Comparison of ENCODE assay signal across 9 cellular contexts in the genomic region with DNA sequence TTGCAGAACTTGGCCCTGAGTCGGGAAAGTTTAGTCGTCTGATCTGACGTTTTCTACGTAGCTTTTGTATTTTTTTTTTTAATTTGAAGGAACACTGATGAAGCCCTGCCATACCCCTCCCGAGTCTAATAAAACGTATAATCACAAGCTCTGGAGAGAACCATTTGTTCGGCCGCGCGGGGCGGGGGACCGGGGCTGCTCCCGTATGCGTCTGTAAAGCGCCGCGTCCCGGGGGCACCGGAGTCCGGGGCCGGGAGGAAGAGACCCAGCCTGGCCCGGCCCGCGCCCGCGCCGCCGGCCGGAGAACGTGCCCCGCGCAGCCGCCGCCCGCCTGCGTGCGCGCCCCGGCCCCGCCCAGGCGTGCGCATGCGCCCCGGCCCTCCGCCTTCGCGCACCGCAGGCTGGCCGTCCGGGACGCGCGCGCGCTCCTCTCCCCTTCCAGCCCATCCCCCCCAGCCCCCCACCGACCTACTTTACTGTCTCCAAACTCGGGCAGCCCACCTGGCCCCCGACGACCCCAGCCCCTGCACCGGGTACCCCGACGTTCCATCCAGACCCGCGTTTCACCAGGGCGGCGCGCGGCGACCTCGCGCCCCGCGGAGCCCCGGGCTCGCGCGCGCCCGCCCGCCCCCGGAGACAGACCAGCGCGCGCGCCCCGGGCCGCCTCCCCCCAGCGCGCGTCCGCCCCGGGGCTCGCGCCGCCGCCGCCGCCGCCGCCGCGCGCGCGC. TPM values are rescaled to one million over a fixed set of nuclear protein-coding genes. Genes with fewer than 3 reads are reported as not detected.
A peak's percentile ranks its signal among the peaks of the same experiment; 100 is the strongest.
DNase-seq lines count a peak whose midpoint lies in the region; ATAC-seq and TF ChIP-seq lines count a peak whose summit lies in the region.
"Had no signal": no experiment of that assay in that cellular context is flagged by ENCODE, and none has a peak within 500 bp of the region (broad histone marks: within the 10 kb centered on the region; RNA-seq: fewer than 3 reads in every experiment).

No MANE protein-coding gene starts in this region.

- H3K27me3 ChIP-seq in CD4-positive, alpha-beta T cell (ENCODE audit: control insufficient read depth, insufficient read depth, low read length): no peaks in the 10 kb centered on the region
- H3K27me3 ChIP-seq in HUES64 (ENCODE audit: insufficient read depth, low read length) (no peaks in the 10 kb centered on the region), RWPE2 (ENCODE audit: insufficient read depth, poor library complexity, severe bottlenecking) (no peaks in the 10 kb centered on the region), neural progenitor cell (no peaks in the 10 kb centered on the region), suprapubic skin (no peaks in the 10 kb centered on the region)

- TF ChIP-seq CTCF in CD4-positive, alpha-beta T cell (IDR thresholded peaks at IDR 0.05): no peak
- TF ChIP-seq CTCF in RWPE2 (IDR thresholded peaks at IDR 0.05; ENCODE audit: poor library complexity, severe bottlenecking) (no peak), foreskin fibroblast (IDR thresholded peaks at IDR 0.05; ENCODE audit: low read depth, low read length) (no peak), neural progenitor cell (IDR thresholded peaks at IDR 0.05) (no peak), suprapubic skin (IDR thresholded peaks at IDR 0.05) (no peak)

- no peaks in the 10 kb centered on the region for H3K27me3 Mint-ChIP-seq in CD4-positive, alpha-beta T cell
- H3K27me3 Mint-ChIP-seq in neural progenitor cell (ENCODE audit: insufficient read depth, low read depth): peaks cover 2% of the 10 kb centered on the region

- peaks cover 65% of the 10 kb centered on the region for H3K36me3 ChIP-seq in HUES64 (ENCODE audit: insufficient read depth, low read length)
- H3K36me3 ChIP-seq in RWPE2 (ENCODE audit: low read depth): peaks cover 35% of the 10 kb centered on the region
- H3K36me3 ChIP-seq in neural progenitor cell: peaks cover 5% of the 10 kb centered on the region
- H3K36me3 ChIP-seq in suprapubic skin: peaks cover 28% of the 10 kb centered on the region

- CTCF ChIA-PET in CD4-positive, alpha-beta T cell (lab: Charles Lee): interaction anchor here (1.2 kb wide), 1 partner anchor 114 kb away, joined by 3 read pairs; no protein-coding TSS in a partner anchor

- H3K9ac ChIP-seq in HUES64 (ENCODE audit: low read depth, low read length) (peak overlapping the region; percentile 94), neural progenitor cell (no peak overlapping the region)

- TF ChIP-seq POLR2A in suprapubic skin (IDR thresholded peaks at IDR 0.05): peak in 1 of 2 donors; percentile 75

- H3K4me3 ChIP-seq in HUES64 (ENCODE audit: low read length) (peak overlapping the region; percentile 81), RWPE2 (ENCODE audit: severe bottlenecking) (peak overlapping the region; percentile 98), foreskin fibroblast (ENCODE audit: low read depth in 1 of 2, low read length in 2 of 2) (peak overlapping the region; percentile 78 to 96), neural progenitor cell (peak overlapping the region; percentile 70), suprapubic skin (peak overlapping the region; percentile 74)

- H4K20me1 ChIP-seq in neural progenitor cell (ENCODE audit: low read depth): peaks cover 28% of the 10 kb centered on the region

- no peaks in the 10 kb centered on the region for H3K9me3 ChIP-seq in CD4-positive, alpha-beta T cell (ENCODE audit: control insufficient read depth, low read length)
- H3K9me3 ChIP-seq in HUES64 (ENCODE audit: insufficient read depth, low read depth, low read length) (no peaks in the 10 kb centered on the region), RWPE2 (ENCODE audit: severe bottlenecking) (no peaks in the 10 kb centered on the region), neural progenitor cell (ENCODE audit: low read depth) (no peaks in the 10 kb centered on the region), suprapubic skin (no peaks in the 10 kb centered on the region)

- intact Hi-C loops in CD4-positive, alpha-beta T cell (cut with DNase I, micrococcal nuclease): loop anchor here (2.0 to 10.0 kb wide), 6 partner anchors 17 to 447 kb away; a partner anchor contains a TSS

- WGBS in HUES64: under 1% methylated on average over 101 of the region's 105 CpGs
- 3% methylated on average over 29 of the region's 105 CpGs for WGBS in suprapubic skin

- ATAC-seq in CD4-positive, alpha-beta T cell (ENCODE audit: poor library complexity): peak; percentile 55
- ATAC-seq in GM19455 (IDR thresholded peaks at IDR 0.05; ENCODE audit: unreplicated experiment) (peak; percentile 39), RWPE2 (ENCODE audit: low read depth) (no peak; the same call in 1 of the 3 replicates)

- H3K27ac ChIP-seq in CD4-positive, alpha-beta T cell (ENCODE audit: low read depth, low read length): peak overlapping the region; percentile 79
- peak overlapping the region; percentile 88 for H3K27ac ChIP-seq in HUES64 (ENCODE audit: low read depth, low read length)
- peak overlapping the region; percentile 90 for H3K27ac ChIP-seq in RWPE2 (ENCODE audit: poor library complexity, severe bottlenecking)
- H3K27ac ChIP-seq in neural progenitor cell: no peak overlapping the region
- peak overlapping the region; percentile 95 for H3K27ac ChIP-seq in suprapubic skin

- H3K4me1 ChIP-seq in HUES64 (ENCODE audit: insufficient read depth, low read length): 0 out of 2 replicates have a peak, but pooled peaks cover 3% of the 10 kb centered on the region
- no peaks in the 10 kb centered on the region for H3K4me1 ChIP-seq in RWPE2 (ENCODE audit: insufficient read depth, poor library complexity, severe bottlenecking)
- no peaks in the 10 kb centered on the region for H3K4me1 ChIP-seq in neural progenitor cell
- peaks cover 47% of the 10 kb centered on the region for H3K4me1 ChIP-seq in suprapubic skin

- H3K9me3 Mint-ChIP-seq in CD4-positive, alpha-beta T cell: no peaks in the 10 kb centered on the region
- H3K9me3 Mint-ChIP-seq in neural progenitor cell: no peaks in the 10 kb centered on the region

- peaks cover 29% of the 10 kb centered on the region for H3K79me2 ChIP-seq in neural progenitor cell (ENCODE audit: low read depth)

- H2AFZ ChIP-seq in neural progenitor cell (replicated peaks): no peak overlapping the region

- peak overlapping the region; percentile 92 for H3K27ac Mint-ChIP-seq in CD4-positive, alpha-beta T cell
- H3K27ac Mint-ChIP-seq in neural progenitor cell: peak overlapping the region; percentile 83

- H3K36me3 Mint-ChIP-seq in CD4-positive, alpha-beta T cell (ENCODE audit: low read depth): peaks cover 57% of the 10 kb centered on the region
- H3K36me3 Mint-ChIP-seq in neural progenitor cell: peaks cover 17% of the 10 kb centered on the region

- no peak for TF ChIP-seq EP300 in suprapubic skin (IDR thresholded peaks at IDR 0.05)

- POLR2A ChIA-PET in CD4-positive, alpha-beta T cell (lab: Charles Lee): interaction anchor here (0.7 to 4.1 kb wide), 14 partner anchors 11 to 195 kb away, joined by 3 to 27 read pairs (median 6); a partner anchor contains a TSS

- peak overlapping the region; percentile 90 for H3K4me2 ChIP-seq in neural progenitor cell

- DNase-seq in CD4-positive, alpha-beta T cell: peak; percentile 55 to 81 (median 70)
- DNase-seq in RWPE2 (ENCODE audit: low spot score): peak; percentile 61
- DNase-seq in activated gamma-delta T cell treated with anti-CD3 and anti-CD28 coated beads, Interleukin-2, amount 50 U/mL, for 16 hours (ENCODE audit: low read depth): peak; percentile 60
- DNase-seq in foreskin fibroblast: peak; percentile 71 to 91
- DNase-seq in neural progenitor cell (ENCODE audit: low spot score): peak; percentile 89
- DNase-seq in suprapubic skin (ENCODE audit: low spot score in 2 of 2): no peak

- peak overlapping the region; percentile 95 for H3K4me3 Mint-ChIP-seq in CD4-positive, alpha-beta T cell
- H3K4me3 Mint-ChIP-seq in neural progenitor cell: peak overlapping the region; percentile 94

- peaks cover 34% of the 10 kb centered on the region for H3K4me1 Mint-ChIP-seq in CD4-positive, alpha-beta T cell (ENCODE audit: low read depth)
- H3K4me1 Mint-ChIP-seq in neural progenitor cell: peaks cover 13% of the 10 kb centered on the region

- H3F3A ChIP-seq in neural progenitor cell (ENCODE audit: low read depth): peaks cover 41% of the 10 kb centered on the region

RNA-seq across cellular contexts. Expression of a gene that starts 0.8 kb away (rescaled TPM):
- 100 to 1,000 TPM; 335 to 344 TPM for total RNA-seq in CD4-positive, alpha-beta T cell
- 85.8 TPM for polyA plus RNA-seq in HUES64 (2013, experiment 1 of 2)
- polyA plus RNA-seq in HUES64 (2013, experiment 2 of 2): 83.5 TPM
- total RNA-seq in neural progenitor cell (ENCODE audit: low replicate concordance) (46.8 and 88.7 TPM in 2 replicates), suprapubic skin (100 to 1,000 TPM; 111 to 178 (median 122) TPM)

RNA-seq across cellular contexts. Expression of a gene that starts 14.3 kb away (rescaled TPM):
- 1 to 10 TPM; 1.5 to 1.6 TPM for total RNA-seq in CD4-positive, alpha-beta T cell
- polyA plus RNA-seq in HUES64 (2013, experiment 1 of 2): not detected
- polyA plus RNA-seq in HUES64 (2013, experiment 2 of 2): not detected
- 0.30 TPM in 1 of 2 replicates, not detected in the other for total RNA-seq in neural progenitor cell (ENCODE audit: low replicate concordance)
- 1 to 10 TPM in 2 of 4 donors, not detected in 2; 1.4 to 1.5 TPM for total RNA-seq in suprapubic skin

RNA-seq across cellular contexts. Expression of a gene that starts 19.2 kb away (rescaled TPM):
- 10 to 100 TPM; 45.0 to 47.9 TPM for total RNA-seq in CD4-positive, alpha-beta T cell
- 105 TPM for polyA plus RNA-seq in HUES64 (2013, experiment 1 of 2)
- polyA plus RNA-seq in HUES64 (2013, experiment 2 of 2): 89.8 TPM
- total RNA-seq in neural progenitor cell (ENCODE audit: low replicate concordance) (27.1 and 78.4 TPM in 2 replicates), suprapubic skin (100 to 1,000 TPM in 1 of 4 donors, 10 to 100 TPM in 3; 67.4 to 105 (median 80.8) TPM)

RNA-seq across cellular contexts. Expression of a gene that starts 24.0 kb away (rescaled TPM):
- total RNA-seq in CD4-positive, alpha-beta T cell: not detected
- 0.35 TPM for polyA plus RNA-seq in HUES64 (2013, experiment 1 of 2)
- not detected for polyA plus RNA-seq in HUES64 (2013, experiment 2 of 2)
- total RNA-seq in neural progenitor cell (ENCODE audit: low replicate concordance): not detected in 2 replicates
- not detected for total RNA-seq in suprapubic skin
- total RNA-seq: glomerular endothelial cell had no signal

RNA-seq across cellular contexts. Expression of a gene that starts 39.4 kb away (rescaled TPM):
- total RNA-seq in CD4-positive, alpha-beta T cell: not detected
- polyA plus RNA-seq in HUES64 (2013, experiment 1 of 2): not detected
- polyA plus RNA-seq in HUES64 (2013, experiment 2 of 2): not detected
- total RNA-seq in neural progenitor cell (ENCODE audit: low replicate concordance) (0.19 TPM in 1 of 2 replicates, not detected in the other), suprapubic skin (not detected)
- total RNA-seq: glomerular endothelial cell had no signal

Comparison
In these comparisons a context has a peak if more than half of its experiments do, and no peak if none do; other contexts are left out.
1. DNase-seq: peak in CD4-positive, alpha-beta T cell (10 of 10), RWPE2 (single experiment), activated gamma-delta T cell treated with anti-CD3 and anti-CD28 coated beads, Interleukin-2, amount 50 U/mL, for 16 hours (single experiment), foreskin fibroblast (2 of 2) and neural progenitor cell (single experiment); none in suprapubic skin (0 of 2).
2. Peak in every context shown above with its lines, with median percentiles within 50 percentile points of each other: H3K4me3 ChIP-seq.